19 cellular contexts compared by ENCODE assay signal in genomic region chr6:48377115-48377514, GRCh38.
"Had no signal": no experiment of that assay in that cellular context is flagged by ENCODE, and none has a peak within 500 bp of the region (broad histone marks: within the 10 kb centered on the region; RNA-seq: fewer than 3 reads in every experiment).

No MANE protein-coding gene starts in this region.

- H3K4me3 ChIP-seq: colonic mucosa, esophagus squamous epithelium, gastroesophageal sphincter, left lung, lower lobe of right lung, psoas muscle, right lobe of liver, spleen had no signal

- H3K27ac ChIP-seq: colonic mucosa, esophagus squamous epithelium, gastroesophageal sphincter, left lung, lower lobe of right lung, psoas muscle, right lobe of liver, spleen had no signal

- ATAC-seq: gastroesophageal sphincter; left lung; lower lobe of right lung; naive thymus-derived CD4-positive, alpha-beta T cell; psoas muscle; right lobe of liver had no signal

- H3K36me3 ChIP-seq: colonic mucosa, esophagus squamous epithelium, gastroesophageal sphincter, left lung, lower lobe of right lung, right lobe of liver, spleen had no signal

- H3K4me1 ChIP-seq: colonic mucosa, gastroesophageal sphincter, left lung, lower lobe of right lung, psoas muscle, right lobe of liver, spleen had no signal

- DNase-seq: colonic mucosa; dermis blood vessel endothelial cell; esophagus squamous epithelium; foreskin fibroblast; glutamatergic neuron; immature natural killer cell; left lung; lower lobe of right lung; mesenchymal stem cell; naive thymus-derived CD4-positive, alpha-beta T cell; nephron progenitor cell; psoas muscle; retina; right lobe of liver; spleen; stimulated activated naive CD4-positive, alpha-beta T cell treated with Interleukin-2 at 50 U/mL for 16 hours; trophoblast cell had no signal

- FAIRE-seq: keratinocyte had no signal

- H3K27me3 ChIP-seq: colonic mucosa, esophagus squamous epithelium, gastroesophageal sphincter, left lung, right lobe of liver, spleen had no signal

- H3K9me3 ChIP-seq: colonic mucosa, esophagus squamous epithelium, gastroesophageal sphincter, lower lobe of right lung, psoas muscle, right lobe of liver had no signal
